Comparison of ENCODE assay signal across 8 cellular contexts in genomic region chr22:20393705-20394476, GRCh38. TPM values are rescaled to one million over a fixed set of nuclear protein-coding genes. Genes with fewer than 3 reads are reported as not detected.
A peak's percentile ranks its signal among the peaks of the same experiment; 100 is the strongest.
DNase-seq lines count a peak whose midpoint lies in the region; ATAC-seq, FAIRE-seq and TF ChIP-seq lines count a peak whose summit lies in the region.

Gene ZNF74, plus strand, starts transcription at chr22:20394151. Its CDS starts 478 bp downstream, at chr22:20394629.

- intact Hi-C loops in activated CD4-positive, alpha-beta T cell treated with anti-CD3 and anti-CD28 coated beads for 36 hours (cut with DNase I, micrococcal nuclease), result loop anchor here in 1 of 2 experiments (1.0 kb wide), 3 partner anchors 102 to 464 kb away; partner anchors contain the start of genes MED15 and PI4KA
- intact Hi-C loops in kidney (cut with DNase I), result no loop called here

- peaks cover 2% of the 10 kb centered on the region for H3K36me3 Mint-ChIP-seq in activated CD4-positive, alpha-beta T cell treated with anti-CD3 and anti-CD28 coated beads for 36 hours (ENCODE audit: low read depth)

- DNase-seq in GM18507 (ENCODE audit: extremely low spot score, insufficient read length, low read depth), result peak; percentile 75
- DNase-seq in NCI-H446 (lab: John Stamatoyannopoulos, UW), result peak; percentile 75 to 96
- DNase-seq in activated CD4-positive, alpha-beta T cell treated with anti-CD3 and anti-CD28 coated beads for 36 hours, result peak; percentile 90
- peak; percentile 95 for DNase-seq in choroid plexus epithelial cell (ENCODE audit: low read depth)
- peak; percentile 96 for DNase-seq in kidney
- peak; percentile 59 to 80 (median 71) for DNase-seq in stimulated activated CD4-positive, alpha-beta T cell treated with anti-CD3 and anti-CD28 coated beads, Interleukin-12 subunit alpha, Interleukin-12 subunit beta, amount 100 ng/mL, for 48 hours (ENCODE audit: low read depth in 2 of 3, low spot score in 1 of 3)

- FAIRE-seq in GM18507 (lab: Jason Lieb, UNC) (peak; percentile 89), kidney (lab: Jason Lieb, UNC) (no peak)

- H3K9ac ChIP-seq in kidney (ENCODE audit: low read length in 2 of 2), result peak within 1 kb of the TSS; percentile 41 to 60

- H3K9me3 Mint-ChIP-seq in activated CD4-positive, alpha-beta T cell treated with anti-CD3 and anti-CD28 coated beads for 36 hours (ENCODE audit: low read depth), result no peaks in the 10 kb centered on the region

- no peaks in the 10 kb centered on the region for H3K27me3 Mint-ChIP-seq in activated CD4-positive, alpha-beta T cell treated with anti-CD3 and anti-CD28 coated beads for 36 hours

- H3K9me3 ChIP-seq in kidney (ENCODE audit: control insufficient read depth in 1 of 2, low read length in 2 of 2), result no peaks in the 10 kb centered on the region

- peak within 1 kb of the TSS; percentile 86 for H3K27ac Mint-ChIP-seq in activated CD4-positive, alpha-beta T cell treated with anti-CD3 and anti-CD28 coated beads for 36 hours

- POLR2A ChIA-PET in activated CD4-positive, alpha-beta T cell treated with anti-CD3 and anti-CD28 coated beads for 36 hours (lab: Charles Lee), result interaction anchor here (0.7 kb wide), 1 partner anchor 114 kb away, joined by 5 read pairs; the partner anchor contains the start of gene MED15

- peaks cover 24% of the 10 kb centered on the region for H3K4me1 Mint-ChIP-seq in activated CD4-positive, alpha-beta T cell treated with anti-CD3 and anti-CD28 coated beads for 36 hours

- CTCF ChIA-PET in activated CD4-positive, alpha-beta T cell treated with anti-CD3 and anti-CD28 coated beads for 36 hours (lab: Charles Lee), result interaction anchor here (0.5 to 1.1 kb wide), 3 partner anchors 11 to 30 kb away, joined by 3 read pairs; no protein-coding TSS in a partner anchor

- H3K36me3 ChIP-seq in kidney (ENCODE audit: control insufficient read depth in 1 of 2, insufficient read depth in 2 of 2, low read length in 2 of 2), result no peaks in the 10 kb centered on the region

- peak within 1 kb of the TSS; percentile 88 for H3K4me3 ChIP-seq in choroid plexus epithelial cell (ENCODE audit: low read depth, low read length)
- H3K4me3 ChIP-seq in kidney (ENCODE audit: low read length in 2 of 2), result peak within 1 kb of the TSS; percentile 75 to 92

- peak within 1 kb of the TSS; percentile 65 to 80 for H3K27ac ChIP-seq in kidney (ENCODE audit: low read depth in 2 of 2, low read length in 2 of 2)

- peak; percentile 21 for TF ChIP-seq CTCF in choroid plexus epithelial cell (conservative IDR thresholded peaks at IDR 0.05; ENCODE audit: low read depth, low read length)
- TF ChIP-seq CTCF in kidney (IDR thresholded peaks at IDR 0.05; ENCODE audit: borderline replicate concordance, extremely low read depth, insufficient read depth), result no peak

- ATAC-seq in HG03066 (IDR thresholded peaks at IDR 0.05; ENCODE audit: low read depth, unreplicated experiment) (peak; percentile 66), HG03095 (IDR thresholded peaks at IDR 0.05; ENCODE audit: unreplicated experiment) (no peak)
- ATAC-seq in activated CD4-positive, alpha-beta T cell treated with anti-CD3 and anti-CD28 coated beads for 36 hours, result peak; percentile 95

- peak within 1 kb of the TSS; percentile 77 for H3K4me3 Mint-ChIP-seq in activated CD4-positive, alpha-beta T cell treated with anti-CD3 and anti-CD28 coated beads for 36 hours

- H3K4me1 ChIP-seq in kidney (ENCODE audit: control insufficient read depth in 1 of 2, insufficient read depth in 1 of 2, low read depth in 1 of 2, low read length in 2 of 2), result peaks cover 0 to 16% of the 10 kb centered on the region in 2 donors

RNA-seq across cellular contexts. Expression of gene ZNF74, which starts in this region (rescaled TPM):
- 10 to 100 TPM in 1 of 2 experiments, 1 to 10 TPM in 1; 6.5 to 10.3 TPM for total RNA-seq in activated CD4-positive, alpha-beta T cell treated with anti-CD3 and anti-CD28 coated beads for 36 hours
- total RNA-seq in kidney, result 6.5 TPM
- polyA plus RNA-seq in kidney (ENCODE audit: insufficient read depth, low read depth, low replicate concordance), result 3.7 TPM
